Comparison of ENCODE assay signal across 9 cellular contexts in the genomic region with DNA sequence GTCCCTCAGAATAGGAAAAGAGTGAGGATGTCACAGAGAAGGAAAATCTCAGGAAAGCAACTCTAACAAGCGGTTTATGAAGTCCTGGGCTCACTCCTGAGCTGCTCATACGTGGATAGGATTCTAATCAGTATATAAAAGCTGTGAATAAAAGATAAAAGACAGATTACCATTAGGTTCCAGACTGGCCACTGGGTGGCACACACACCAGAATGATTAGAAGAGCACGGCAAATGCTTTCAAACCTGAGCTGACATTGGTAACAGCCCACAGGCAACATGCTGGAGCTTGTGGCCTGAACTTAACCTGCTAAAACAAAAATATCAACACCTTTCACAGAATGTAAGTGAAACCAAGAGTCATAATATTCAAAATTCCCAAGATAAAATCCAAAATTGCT.
DNase-seq lines count a peak whose midpoint lies in the region; ATAC-seq and TF ChIP-seq lines count a peak whose summit lies in the region.
"Had no signal": no experiment of that assay in that cellular context is flagged by ENCODE, and none has a peak within 500 bp of the region (broad histone marks: within the 10 kb centered on the region; RNA-seq: fewer than 3 reads in every experiment).

No MANE protein-coding gene starts in this region.

- no peak overlapping the region for H2AFZ ChIP-seq in GM23338

- DNase-seq in ELF-1 (ENCODE audit: low read depth, low spot score) (peak; percentile 17), GM23338 (ENCODE audit: low spot score) (peak; percentile 34), NCI-H345 treated with DMSO at 0.1 percent for 48 hours (lab: John Stamatoyannopoulos, UW; ENCODE audit: unreplicated experiment) (peak; percentile 12), colonic mucosa (peak; percentile 20), renal cortical epithelial cell (ENCODE audit: low read depth) (peak; percentile 21), UCSD-AML1 (lab: John Stamatoyannopoulos, UW; ENCODE audit: unreplicated experiment) (no peak)

- peaks cover 67% of the 10 kb centered on the region for H3K9me3 Mint-ChIP-seq in GM23338
- H3K9me3 Mint-ChIP-seq: T-cell had no signal

- no peak overlapping the region for H3K4me3 ChIP-seq in GM23338
- no peak overlapping the region for H3K4me3 ChIP-seq in colonic mucosa

- ATAC-seq in GM23338: peak; percentile 45; the same call in 1 of the 3 replicates
- ATAC-seq in GM21528 (IDR thresholded peaks at IDR 0.05; ENCODE audit: low FRiP score, unreplicated experiment): no peak
- ATAC-seq in GM18907 (IDR thresholded peaks at IDR 0.05; ENCODE audit: unreplicated experiment): no peak
- ATAC-seq: T-cell had no signal

- peaks cover 5% of the 10 kb centered on the region for H3K27me3 Mint-ChIP-seq in GM23338 (ENCODE audit: insufficient read depth, low read depth, poor library complexity)

- H3K9ac ChIP-seq in colonic mucosa (ENCODE audit: low read depth in 2 of 2, low read length in 2 of 2): no peak overlapping the region

- TF ChIP-seq CTCF in GM23338 (conservative IDR thresholded peaks at IDR 0.05; ENCODE audit: low read depth in 2 of 2) (peak; percentile 43 to 44; a peak in 3 of 4 replicates), colonic mucosa (IDR thresholded peaks at IDR 0.05) (no peak)

- no peaks in the 10 kb centered on the region for H3K9me3 ChIP-seq in colonic mucosa

- intact Hi-C loops in colonic mucosa (cut with DNase I): loop anchor here (10.0 kb wide), 1 partner anchor 379 kb away; no protein-coding TSS in a partner anchor

- no peak overlapping the region for H3K27ac Mint-ChIP-seq in GM23338
- H3K27ac Mint-ChIP-seq: T-cell had no signal

- H3K4me1 ChIP-seq in GM23338 (ENCODE audit: insufficient read depth) (no peaks in the 10 kb centered on the region), colonic mucosa (no peaks in the 10 kb centered on the region)

- H3K9me2 ChIP-seq in GM23338 (ENCODE audit: insufficient read depth): no peaks in the 10 kb centered on the region

- no peak overlapping the region for H3K4me3 Mint-ChIP-seq in GM23338
- H3K4me3 Mint-ChIP-seq: T-cell had no signal

- H3K4me1 Mint-ChIP-seq in GM23338: no peaks in the 10 kb centered on the region
- H3K4me1 Mint-ChIP-seq: T-cell had no signal

- H3K36me3 ChIP-seq in GM23338 (ENCODE audit: insufficient read depth) (no peaks in the 10 kb centered on the region), colonic mucosa (no peaks in the 10 kb centered on the region)

- H4K20me1 ChIP-seq in GM23338 (replicated peaks; ENCODE audit: insufficient read depth): no peaks in the 10 kb centered on the region

- H3K27me3 ChIP-seq in GM23338 (ENCODE audit: insufficient read depth): no peaks in the 10 kb centered on the region
- no peaks in the 10 kb centered on the region for H3K27me3 ChIP-seq in colonic mucosa

- no peaks in the 10 kb centered on the region for H3F3A ChIP-seq in GM23338 (replicated peaks; ENCODE audit: low read depth)

- H3K4me2 ChIP-seq in GM23338: no peak overlapping the region

- H3K27ac ChIP-seq in GM23338 (ENCODE audit: low read depth) (no peak overlapping the region), colonic mucosa (no peak overlapping the region)

- H3K79me2 ChIP-seq in GM23338 (replicated peaks; ENCODE audit: insufficient read depth): no peaks in the 10 kb centered on the region

- no peaks in the 10 kb centered on the region; the same call in 2 of the 3 replicates for H3K36me3 Mint-ChIP-seq in GM23338 (ENCODE audit: low read depth)
- H3K36me3 Mint-ChIP-seq: T-cell had no signal

TF ChIP-seq in GM23338, 12 proteins besides CTCF, POLR2A, EP300 and RAD21 (continues in another document):
- TF ChIP-seq, protein P1, sequence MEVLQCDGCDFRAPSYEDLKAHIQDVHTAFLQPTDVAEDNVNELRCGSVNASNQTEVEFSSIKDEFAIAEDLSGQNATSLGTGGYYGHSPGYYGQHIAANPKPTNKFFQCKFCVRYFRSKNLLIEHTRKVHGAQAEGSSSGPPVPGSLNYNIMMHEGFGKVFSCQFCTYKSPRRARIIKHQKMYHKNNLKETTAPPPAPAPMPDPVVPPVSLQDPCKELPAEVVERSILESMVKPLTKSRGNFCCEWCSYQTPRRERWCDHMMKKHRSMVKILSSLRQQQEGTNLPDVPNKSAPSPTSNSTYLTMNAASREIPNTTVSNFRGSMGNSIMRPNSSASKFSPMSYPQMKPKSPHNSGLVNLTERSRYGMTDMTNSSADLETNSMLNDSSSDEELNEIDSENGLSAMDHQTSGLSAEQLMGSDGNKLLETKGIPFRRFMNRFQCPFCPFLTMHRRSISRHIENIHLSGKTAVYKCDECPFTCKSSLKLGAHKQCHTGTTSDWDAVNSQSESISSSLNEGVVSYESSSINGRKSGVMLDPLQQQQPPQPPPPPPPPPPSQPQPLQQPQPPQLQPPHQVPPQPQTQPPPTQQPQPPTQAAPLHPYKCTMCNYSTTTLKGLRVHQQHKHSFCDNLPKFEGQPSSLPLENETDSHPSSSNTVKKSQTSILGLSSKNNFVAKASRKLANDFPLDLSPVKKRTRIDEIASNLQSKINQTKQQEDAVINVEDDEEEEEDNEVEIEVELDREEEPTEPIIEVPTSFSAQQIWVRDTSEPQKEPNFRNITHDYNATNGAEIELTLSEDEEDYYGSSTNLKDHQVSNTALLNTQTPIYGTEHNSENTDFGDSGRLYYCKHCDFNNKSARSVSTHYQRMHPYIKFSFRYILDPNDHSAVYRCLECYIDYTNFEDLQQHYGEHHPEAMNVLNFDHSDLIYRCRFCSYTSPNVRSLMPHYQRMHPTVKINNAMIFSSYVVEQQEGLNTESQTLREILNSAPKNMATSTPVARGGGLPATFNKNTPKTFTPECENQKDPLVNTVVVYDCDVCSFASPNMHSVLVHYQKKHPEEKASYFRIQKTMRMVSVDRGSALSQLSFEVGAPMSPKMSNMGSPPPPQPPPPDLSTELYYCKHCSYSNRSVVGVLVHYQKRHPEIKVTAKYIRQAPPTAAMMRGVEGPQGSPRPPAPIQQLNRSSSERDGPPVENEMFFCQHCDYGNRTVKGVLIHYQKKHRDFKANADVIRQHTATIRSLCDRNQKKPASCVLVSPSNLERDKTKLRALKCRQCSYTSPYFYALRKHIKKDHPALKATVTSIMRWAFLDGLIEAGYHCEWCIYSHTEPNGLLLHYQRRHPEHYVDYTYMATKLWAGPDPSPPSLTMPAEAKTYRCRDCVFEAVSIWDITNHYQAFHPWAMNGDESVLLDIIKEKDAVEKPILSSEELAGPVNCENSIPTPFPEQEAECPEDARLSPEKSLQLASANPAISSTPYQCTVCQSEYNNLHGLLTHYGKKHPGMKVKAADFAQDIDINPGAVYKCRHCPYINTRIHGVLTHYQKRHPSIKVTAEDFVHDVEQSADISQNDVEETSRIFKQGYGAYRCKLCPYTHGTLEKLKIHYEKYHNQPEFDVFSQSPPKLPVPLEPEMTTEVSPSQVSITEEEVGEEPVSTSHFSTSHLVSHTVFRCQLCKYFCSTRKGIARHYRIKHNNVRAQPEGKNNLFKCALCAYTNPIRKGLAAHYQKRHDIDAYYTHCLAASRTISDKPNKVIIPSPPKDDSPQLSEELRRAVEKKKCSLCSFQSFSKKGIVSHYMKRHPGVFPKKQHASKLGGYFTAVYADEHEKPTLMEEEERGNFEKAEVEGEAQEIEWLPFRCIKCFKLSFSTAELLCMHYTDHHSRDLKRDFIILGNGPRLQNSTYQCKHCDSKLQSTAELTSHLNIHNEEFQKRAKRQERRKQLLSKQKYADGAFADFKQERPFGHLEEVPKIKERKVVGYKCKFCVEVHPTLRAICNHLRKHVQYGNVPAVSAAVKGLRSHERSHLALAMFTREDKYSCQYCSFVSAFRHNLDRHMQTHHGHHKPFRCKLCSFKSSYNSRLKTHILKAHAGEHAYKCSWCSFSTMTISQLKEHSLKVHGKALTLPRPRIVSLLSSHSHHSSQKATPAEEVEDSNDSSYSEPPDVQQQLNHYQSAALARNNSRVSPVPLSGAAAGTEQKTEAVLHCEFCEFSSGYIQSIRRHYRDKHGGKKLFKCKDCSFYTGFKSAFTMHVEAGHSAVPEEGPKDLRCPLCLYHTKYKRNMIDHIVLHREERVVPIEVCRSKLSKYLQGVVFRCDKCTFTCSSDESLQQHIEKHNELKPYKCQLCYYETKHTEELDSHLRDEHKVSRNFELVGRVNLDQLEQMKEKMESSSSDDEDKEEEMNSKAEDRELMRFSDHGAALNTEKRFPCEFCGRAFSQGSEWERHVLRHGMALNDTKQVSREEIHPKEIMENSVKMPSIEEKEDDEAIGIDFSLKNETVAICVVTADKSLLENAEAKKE (CRISPR knock-in tag; IDR thresholded peaks at IDR 0.05): no peak
- TF ChIP-seq NANOG (IDR thresholded peaks at IDR 0.05; ENCODE audit: borderline replicate concordance) (no peak), ZNF114 (CRISPR knock-in tag; IDR thresholded peaks at IDR 0.05) (no peak), ZNF331 (CRISPR knock-in tag; IDR thresholded peaks at IDR 0.05; ENCODE audit: low read depth) (no peak), JUNB (IDR thresholded peaks at IDR 0.05; ENCODE audit: unreplicated experiment) (no peak), POLR2AphosphoS5 (IDR thresholded peaks at IDR 0.05; ENCODE audit: low read depth) (no peak), EZH2 (IDR thresholded peaks at IDR 0.05; ENCODE audit: low read depth, unreplicated experiment) (no peak), CREB1 (CRISPR knock-in tag; IDR thresholded peaks at IDR 0.05; ENCODE audit: low read depth) (no peak)
- TF ChIP-seq, protein P2, sequence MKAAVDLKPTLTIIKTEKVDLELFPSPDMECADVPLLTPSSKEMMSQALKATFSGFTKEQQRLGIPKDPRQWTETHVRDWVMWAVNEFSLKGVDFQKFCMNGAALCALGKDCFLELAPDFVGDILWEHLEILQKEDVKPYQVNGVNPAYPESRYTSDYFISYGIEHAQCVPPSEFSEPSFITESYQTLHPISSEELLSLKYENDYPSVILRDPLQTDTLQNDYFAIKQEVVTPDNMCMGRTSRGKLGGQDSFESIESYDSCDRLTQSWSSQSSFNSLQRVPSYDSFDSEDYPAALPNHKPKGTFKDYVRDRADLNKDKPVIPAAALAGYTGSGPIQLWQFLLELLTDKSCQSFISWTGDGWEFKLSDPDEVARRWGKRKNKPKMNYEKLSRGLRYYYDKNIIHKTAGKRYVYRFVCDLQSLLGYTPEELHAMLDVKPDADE (IDR thresholded peaks at IDR 0.05): no peak
